Comparison of ENCODE assay signal across 9 cellular contexts in genomic region chr20:1265226-1265915, GRCh38. TPM values are rescaled to one million over a fixed set of nuclear protein-coding genes. Genes with fewer than 3 reads are reported as not detected.
DNase-seq lines count a peak whose midpoint lies in the region; ATAC-seq lines count a peak whose summit lies in the region.
"Had no signal": no experiment of that assay in that cellular context is flagged by ENCODE, and none has a peak within 500 bp of the region (broad histone marks: within the 10 kb centered on the region; RNA-seq: fewer than 3 reads in every experiment).

No MANE protein-coding gene starts in this region.

- intact Hi-C loops in activated T-helper 1 cell treated with anti-CD3 and anti-CD28 coated beads, Interleukin-12 subunit alpha, Interleukin-12 subunit beta, Interleukin-2, Interleukin-4 antibody, amounts not matched to agents 30 ng/mL and 10 ng/mL and 1 ng/mL, durations not matched to agents 14 hours and 24 hours and 36 hours (cut with micrococcal nuclease) = no loop called here

- H3K9me3 Mint-ChIP-seq in activated T-helper 1 cell treated with anti-CD3 and anti-CD28 coated beads, Interleukin-12 subunit alpha, Interleukin-12 subunit beta, Interleukin-2, Interleukin-4 antibody, amounts not matched to agents 30 ng/mL and 10 ng/mL and 1 ng/mL, durations not matched to agents 14 hours and 24 hours and 36 hours = peaks cover 5% of the 10 kb centered on the region

- ATAC-seq in HG03095 (IDR thresholded peaks at IDR 0.05; ENCODE audit: unreplicated experiment) = no peak
- ATAC-seq in HG03025 (IDR thresholded peaks at IDR 0.05; ENCODE audit: low FRiP score, unreplicated experiment) = no peak

- peak; percentile 56 for DNase-seq in activated CD8-positive, alpha-beta memory T cell treated with anti-CD3 and anti-CD28 coated beads for 24 hours
- no peak for DNase-seq in activated CD8-positive, alpha-beta memory T cell treated with anti-CD3 and anti-CD28 coated beads, Interleukin-2, amount 50 U/mL, for 4 hours
- DNase-seq in activated T-helper 1 cell treated with anti-CD3 and anti-CD28 coated beads, Interleukin-12 subunit alpha, Interleukin-12 subunit beta, Interleukin-2, Interleukin-4 antibody, amounts not matched to agents 30 ng/mL and 10 ng/mL and 1 ng/mL, durations not matched to agents 14 hours and 24 hours and 36 hours (ENCODE audit: low spot score) = no peak
- no peak for DNase-seq in activated effector memory CD4-positive, alpha-beta T cell treated with anti-CD3 and anti-CD28 coated beads, Interleukin-2, amount 50 U/mL, for 16 hours

- H3K36me3 Mint-ChIP-seq in activated T-helper 1 cell treated with anti-CD3 and anti-CD28 coated beads, Interleukin-12 subunit alpha, Interleukin-12 subunit beta, Interleukin-2, Interleukin-4 antibody, amounts not matched to agents 30 ng/mL and 10 ng/mL and 1 ng/mL, durations not matched to agents 14 hours and 24 hours and 36 hours (ENCODE audit: low read depth) = peaks cover 2% of the 10 kb centered on the region

- H3K27me3 ChIP-seq in iPS-18a (ENCODE audit: control insufficient read depth, insufficient read depth, low read length) (peaks cover 21% of the 10 kb centered on the region), subcutaneous abdominal adipose tissue (ENCODE audit: control insufficient read depth in 5 of 5, insufficient read depth in 4 of 5, low read length in 5 of 5) (peaks cover 0 to 2% (median 0%) of the 10 kb centered on the region in 5 donors)

- H3K36me3 ChIP-seq in iPS-18a (ENCODE audit: control insufficient read depth, low read depth, low read length) (no peaks in the 10 kb centered on the region), subcutaneous abdominal adipose tissue (ENCODE audit: control insufficient read depth in 5 of 5, insufficient read depth in 5 of 5, low read length in 5 of 5) (no peaks in the 10 kb centered on the region)

- peak overlapping the region; percentile 89 for H3K4me3 Mint-ChIP-seq in activated T-helper 1 cell treated with anti-CD3 and anti-CD28 coated beads, Interleukin-12 subunit alpha, Interleukin-12 subunit beta, Interleukin-2, Interleukin-4 antibody, amounts not matched to agents 30 ng/mL and 10 ng/mL and 1 ng/mL, durations not matched to agents 14 hours and 24 hours and 36 hours

- peak overlapping the region; percentile 87 for H3K27ac Mint-ChIP-seq in activated T-helper 1 cell treated with anti-CD3 and anti-CD28 coated beads, Interleukin-12 subunit alpha, Interleukin-12 subunit beta, Interleukin-2, Interleukin-4 antibody, amounts not matched to agents 30 ng/mL and 10 ng/mL and 1 ng/mL, durations not matched to agents 14 hours and 24 hours and 36 hours

- H3K9me3 ChIP-seq in iPS-18a (ENCODE audit: control insufficient read depth, low read depth, low read length) (no peaks in the 10 kb centered on the region), subcutaneous abdominal adipose tissue (ENCODE audit: control insufficient read depth in 5 of 5, low read length in 5 of 5) (no peaks in the 10 kb centered on the region)

- peaks cover 32% of the 10 kb centered on the region for H3K4me1 Mint-ChIP-seq in activated T-helper 1 cell treated with anti-CD3 and anti-CD28 coated beads, Interleukin-12 subunit alpha, Interleukin-12 subunit beta, Interleukin-2, Interleukin-4 antibody, amounts not matched to agents 30 ng/mL and 10 ng/mL and 1 ng/mL, durations not matched to agents 14 hours and 24 hours and 36 hours (ENCODE audit: low read depth)

- peaks cover 9% of the 10 kb centered on the region for H3K4me1 ChIP-seq in iPS-18a (ENCODE audit: control insufficient read depth, low read depth, low read length)
- peaks cover 0 to 16% (median 16%) of the 10 kb centered on the region in 5 donors for H3K4me1 ChIP-seq in subcutaneous abdominal adipose tissue (ENCODE audit: control insufficient read depth in 5 of 5, insufficient read depth in 5 of 5, low read length in 5 of 5)

- H3K4me3 ChIP-seq in iPS-18a (ENCODE audit: low read length) (peak overlapping the region; percentile 66), subcutaneous abdominal adipose tissue (ENCODE audit: low read depth in 1 of 5, low read length in 5 of 5) (peak overlapping the region; percentile 58 to 70 (median 63))

- peaks cover 3% of the 10 kb centered on the region for H3K27me3 Mint-ChIP-seq in activated T-helper 1 cell treated with anti-CD3 and anti-CD28 coated beads, Interleukin-12 subunit alpha, Interleukin-12 subunit beta, Interleukin-2, Interleukin-4 antibody, amounts not matched to agents 30 ng/mL and 10 ng/mL and 1 ng/mL, durations not matched to agents 14 hours and 24 hours and 36 hours (ENCODE audit: insufficient read depth)

- H3K27ac ChIP-seq in iPS-18a (ENCODE audit: low read length) = no peak overlapping the region
- H3K27ac ChIP-seq in subcutaneous abdominal adipose tissue (ENCODE audit: low read depth, low read length) = no peak overlapping the region
- H3K27ac ChIP-seq: C4-2B had no signal

- no peak overlapping the region for H3K9ac ChIP-seq in iPS-18a (ENCODE audit: low read length)
- H3K9ac ChIP-seq in subcutaneous abdominal adipose tissue (ENCODE audit: low read length in 5 of 5) = peak overlapping the region in 4 of 5 donors; percentile 52 to 81 (median 66)

RNA-seq across cellular contexts. Expression of gene SNPH, which starts 0.7 kb away (rescaled TPM):
- total RNA-seq in activated T-helper 1 cell treated with anti-CD3 and anti-CD28 coated beads, Interleukin-12 subunit alpha, Interleukin-12 subunit beta, Interleukin-2, Interleukin-4 antibody, amounts not matched to agents 30 ng/mL and 10 ng/mL and 1 ng/mL, durations not matched to agents 14 hours and 24 hours and 36 hours = 2.1 and 2.5 TPM in 2 replicates

RNA-seq across cellular contexts. Expression of gene RAD21L1, which starts 39.5 kb away (rescaled TPM):
- not detected in 2 replicates for total RNA-seq in activated T-helper 1 cell treated with anti-CD3 and anti-CD28 coated beads, Interleukin-12 subunit alpha, Interleukin-12 subunit beta, Interleukin-2, Interleukin-4 antibody, amounts not matched to agents 30 ng/mL and 10 ng/mL and 1 ng/mL, durations not matched to agents 14 hours and 24 hours and 36 hours
